Comparison of ENCODE assay signal across 8 cellular contexts in the genomic region with DNA sequence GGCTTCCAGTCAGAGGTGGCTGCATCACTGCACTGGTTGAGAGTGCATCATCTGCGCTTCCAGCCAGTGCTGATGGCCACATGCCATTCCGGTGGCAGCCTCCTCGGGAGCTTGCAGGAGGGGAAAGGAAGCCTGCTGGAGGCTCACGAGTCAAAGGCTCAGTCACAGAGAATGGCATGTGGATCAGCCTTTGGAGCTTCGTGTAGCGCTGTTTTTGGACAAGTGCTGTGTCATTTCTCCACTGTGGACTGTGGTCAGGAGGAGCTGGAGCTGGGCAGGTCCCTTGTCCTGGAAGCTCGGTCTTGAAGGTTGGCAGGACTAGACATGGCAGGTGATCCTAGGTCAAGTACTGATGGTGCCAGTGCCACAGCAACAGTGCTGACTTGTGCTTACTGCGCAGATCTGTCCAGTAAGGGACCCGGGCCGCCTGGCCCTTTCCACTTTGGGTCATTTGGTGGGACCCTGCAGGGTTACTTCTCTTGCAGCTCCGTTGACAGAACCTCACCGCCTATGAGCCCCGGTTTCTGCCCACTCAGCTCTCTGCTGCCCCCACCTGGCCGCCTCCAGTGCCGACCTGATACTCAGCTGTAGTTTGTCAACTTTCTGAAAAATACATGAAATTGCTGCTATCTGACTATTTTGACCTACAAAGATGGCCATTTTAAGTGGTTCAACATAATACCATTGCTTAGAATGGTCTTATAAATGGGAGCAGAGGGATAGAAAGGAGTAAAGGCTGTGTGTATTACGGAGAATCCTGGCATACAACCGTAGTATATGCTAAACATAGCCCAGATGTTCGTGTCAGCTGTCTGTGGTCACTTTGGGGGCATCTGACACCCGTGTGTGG. TPM values are rescaled to one million over a fixed set of nuclear protein-coding genes. Genes with fewer than 3 reads are reported as not detected.
DNase-seq lines count a peak whose midpoint lies in the region; ATAC-seq and TF ChIP-seq lines count a peak whose summit lies in the region.

No MANE protein-coding gene starts in this region.

- H3K27ac Mint-ChIP-seq in activated T-helper 2 cell treated with anti-CD3 and anti-CD28 coated beads, Interferon-gamma antibody, Interleukin-2, Interleukin-4, amounts not matched to agents 10 μg/mL and 5 μg/mL and 100 μg/mL, durations not matched to agents 14 hours and 24 hours and 36 hours: no peak overlapping the region

- TF ChIP-seq EP300 in stomach (IDR thresholded peaks at IDR 0.05): no peak

- H3K4me1 Mint-ChIP-seq in activated T-helper 2 cell treated with anti-CD3 and anti-CD28 coated beads, Interferon-gamma antibody, Interleukin-2, Interleukin-4, amounts not matched to agents 10 μg/mL and 5 μg/mL and 100 μg/mL, durations not matched to agents 14 hours and 24 hours and 36 hours (ENCODE audit: low read depth): no peaks in the 10 kb centered on the region

- H3K4me1 ChIP-seq in stomach: peaks cover 0 to 8% (median 6%) of the 10 kb centered on the region in 4 donors

- no peaks in the 10 kb centered on the region for H3K27me3 ChIP-seq in stomach

- no peaks in the 10 kb centered on the region for H3K36me3 Mint-ChIP-seq in activated T-helper 2 cell treated with anti-CD3 and anti-CD28 coated beads, Interferon-gamma antibody, Interleukin-2, Interleukin-4, amounts not matched to agents 10 μg/mL and 5 μg/mL and 100 μg/mL, durations not matched to agents 14 hours and 24 hours and 36 hours (ENCODE audit: low read depth)

- peak; percentile 61 for ATAC-seq in HG03521 (IDR thresholded peaks at IDR 0.05; ENCODE audit: unreplicated experiment)

- intact Hi-C loops in activated T-helper 2 cell treated with anti-CD3 and anti-CD28 coated beads, Interferon-gamma antibody, Interleukin-2, Interleukin-4, amounts not matched to agents 10 μg/mL and 5 μg/mL and 100 μg/mL, durations not matched to agents 14 hours and 24 hours and 36 hours (cut with micrococcal nuclease): loop anchor here (5.0 kb wide), 1 partner anchor 327 kb away; no protein-coding TSS in a partner anchor
- intact Hi-C loops in stomach (cut with DNase I; ENCODE audit: low total_unique reads): no loop called here

- H3K9me3 Mint-ChIP-seq in activated T-helper 2 cell treated with anti-CD3 and anti-CD28 coated beads, Interferon-gamma antibody, Interleukin-2, Interleukin-4, amounts not matched to agents 10 μg/mL and 5 μg/mL and 100 μg/mL, durations not matched to agents 14 hours and 24 hours and 36 hours: no peaks in the 10 kb centered on the region

- 28 to 36% (median 34%) methylated on average over 14 to 19 of the region's 19 CpGs for WGBS in stomach, 5 donors

- no peaks in the 10 kb centered on the region for H3K27me3 Mint-ChIP-seq in activated T-helper 2 cell treated with anti-CD3 and anti-CD28 coated beads, Interferon-gamma antibody, Interleukin-2, Interleukin-4, amounts not matched to agents 10 μg/mL and 5 μg/mL and 100 μg/mL, durations not matched to agents 14 hours and 24 hours and 36 hours (ENCODE audit: low read depth)

- TF ChIP-seq POLR2A in stomach (IDR thresholded peaks at IDR 0.05): no peak

- H3K9me3 ChIP-seq in stomach: no peaks in the 10 kb centered on the region

- H3K36me3 ChIP-seq in stomach: no peaks in the 10 kb centered on the region

- H3K4me3 Mint-ChIP-seq in activated T-helper 2 cell treated with anti-CD3 and anti-CD28 coated beads, Interferon-gamma antibody, Interleukin-2, Interleukin-4, amounts not matched to agents 10 μg/mL and 5 μg/mL and 100 μg/mL, durations not matched to agents 14 hours and 24 hours and 36 hours (ENCODE audit: low read depth): no peak overlapping the region

- H3K4me3 ChIP-seq in fibroblast of villous mesenchyme (ENCODE audit: low read depth, low read length) (no peak overlapping the region), stomach (no peak overlapping the region)

- DNase-seq in DMS53 treated with DMSO at 0.1 percent for 48 hours (lab: John Stamatoyannopoulos, UW; ENCODE audit: unreplicated experiment) (peak; percentile 27), RPMI8226 (peak; percentile 68), fibroblast of villous mesenchyme (ENCODE audit: low read depth) (peak; percentile 73), nucleus accumbens (lab: John Stamatoyannopoulos, UW) (peak in 50 of 56 donors; percentile 4 to 87 (median 53)), stomach (peak; percentile 86), NCI-H226 (no peak)
- peak; percentile 63 for DNase-seq in activated T-helper 2 cell treated with anti-CD3 and anti-CD28 coated beads, Interferon-gamma antibody, Interleukin-2, Interleukin-4, amounts not matched to agents 10 μg/mL and 5 μg/mL and 100 μg/mL, durations not matched to agents 14 hours and 24 hours and 36 hours (ENCODE audit: low spot score)

- no peak overlapping the region for H3K27ac ChIP-seq in stomach

- TF ChIP-seq CTCF in fibroblast of villous mesenchyme (IDR thresholded peaks at IDR 0.05; ENCODE audit: insufficient read depth, low read depth, low read length) (peak; percentile 99), stomach (IDR thresholded peaks at IDR 0.05) (peak in 5 of 7 experiments; percentile 67 to 88 (median 84))

RNA-seq across cellular contexts. Expression of a gene that starts 27.6 kb away (rescaled TPM):
- total RNA-seq in activated T-helper 2 cell treated with anti-CD3 and anti-CD28 coated beads, Interferon-gamma antibody, Interleukin-2, Interleukin-4, amounts not matched to agents 10 μg/mL and 5 μg/mL and 100 μg/mL, durations not matched to agents 14 hours and 24 hours and 36 hours: not detected in 2 replicates
- under 0.01 TPM in 1 of 2 replicates, not detected in the other for total RNA-seq in fibroblast of villous mesenchyme
- total RNA-seq in stomach: not detected
- polyA plus RNA-seq in stomach: under 1 TPM in 1 of 3 donors, not detected in 2; 0.15 TPM
